ENCODE assay signal across 18 cellular contexts in genomic region chr2:151688719-151689118, GRCh38. TPM values are rescaled to one million over a fixed set of nuclear protein-coding genes. Genes with fewer than 3 reads are reported as not detected.
DNase-seq lines count a peak whose midpoint lies in the region; ATAC-seq and TF ChIP-seq lines count a peak whose summit lies in the region.
"Had no signal": no experiment of that assay in that cellular context is flagged by ENCODE, and none has a peak within 500 bp of the region (broad histone marks: within the 10 kb centered on the region; RNA-seq: fewer than 3 reads in every experiment).

No MANE protein-coding gene starts in this region.

- intact Hi-C loops in psoas muscle (cut with DNase I): no loop called here

- DNase-seq in NCI-H2107 (lab: John Stamatoyannopoulos, UW): peak; percentile 6
- DNase-seq in NCI-H2107 treated with DMSO at 0.1 percent for 48 hours (lab: John Stamatoyannopoulos, UW; ENCODE audit: unreplicated experiment): no peak
- DNase-seq in OCI-M1 (lab: John Stamatoyannopoulos, UW): peak; percentile 39
- DNase-seq in psoas muscle: no peak
- DNase-seq in activated naive CD4-positive, alpha-beta T cell treated with anti-CD3 and anti-CD28 coated beads, Interleukin-2, amount 10 ng/mL, durations not matched to agents 7 days and 5 days: no peak
- DNase-seq: AML-193; Caco-2; Calu3; CD4-positive, alpha-beta T cell; CD8-positive, alpha-beta T cell; DMS79 treated with DMSO at 0.1 percent for 48 hours; GF-D8 had no signal

- peaks cover 0 to 100% of the 10 kb centered on the region in 2 donors for H3K36me3 ChIP-seq in psoas muscle (ENCODE audit: insufficient read depth in 1 of 2, low read depth in 1 of 2)
- H3K36me3 ChIP-seq: BLaER1 treated with 17β-estradiol and CSF1 and Interleukin-3, amounts not matched to agents 10 nM and 100 nM had no signal

- no peak overlapping the region for H3K4me3 ChIP-seq in psoas muscle
- H3K4me3 ChIP-seq: A549; BLaER1 treated with 17β-estradiol and CSF1 and Interleukin-3, amounts not matched to agents 10 nM and 100 nM had no signal

- H3K27me3 Mint-ChIP-seq in activated naive CD4-positive, alpha-beta T cell treated with anti-CD3 and anti-CD28 coated beads, Interleukin-2, amount 10 ng/mL, durations not matched to agents 7 days and 5 days: peaks cover 9% of the 10 kb centered on the region
- H3K27me3 Mint-ChIP-seq: B cell; CD4-positive, alpha-beta T cell had no signal

- peak overlapping the region; percentile 11 for H3K27ac ChIP-seq in psoas muscle
- H3K27ac ChIP-seq: 22Rv1; A549; BLaER1 treated with 17β-estradiol and CSF1 and Interleukin-3, amounts not matched to agents 10 nM and 100 nM; C4-2B had no signal

- H3K4me3 Mint-ChIP-seq in activated naive CD4-positive, alpha-beta T cell treated with anti-CD3 and anti-CD28 coated beads, Interleukin-2, amount 10 ng/mL, durations not matched to agents 7 days and 5 days: no peak overlapping the region
- H3K4me3 Mint-ChIP-seq: B cell; CD4-positive, alpha-beta T cell; CD8-positive, alpha-beta T cell had no signal

- H3K36me3 Mint-ChIP-seq in activated naive CD4-positive, alpha-beta T cell treated with anti-CD3 and anti-CD28 coated beads, Interleukin-2, amount 10 ng/mL, durations not matched to agents 7 days and 5 days: no peaks in the 10 kb centered on the region
- H3K36me3 Mint-ChIP-seq: CD8-positive, alpha-beta T cell had no signal

- ATAC-seq in psoas muscle: no peak
- ATAC-seq: A549; CD8-positive, alpha-beta T cell had no signal

- CTCF ChIA-PET in activated naive CD4-positive, alpha-beta T cell treated with anti-CD3 and anti-CD28 coated beads, Interleukin-2, amount 10 ng/mL, durations not matched to agents 7 days and 5 days (lab: Charles Lee): no interaction called here

- TF ChIP-seq CTCF in psoas muscle (IDR thresholded peaks at IDR 0.05): no peak

- H3K27ac Mint-ChIP-seq in activated naive CD4-positive, alpha-beta T cell treated with anti-CD3 and anti-CD28 coated beads, Interleukin-2, amount 10 ng/mL, durations not matched to agents 7 days and 5 days: no peak overlapping the region
- H3K27ac Mint-ChIP-seq: B cell; CD4-positive, alpha-beta T cell; CD8-positive, alpha-beta T cell had no signal

- no peaks in the 10 kb centered on the region for H3K27me3 ChIP-seq in psoas muscle (ENCODE audit: insufficient read depth in 3 of 3, low read length in 2 of 3)
- H3K27me3 ChIP-seq: BLaER1 treated with 17β-estradiol and CSF1 and Interleukin-3, amounts not matched to agents 10 nM and 100 nM had no signal

- H3K9me3 Mint-ChIP-seq in activated naive CD4-positive, alpha-beta T cell treated with anti-CD3 and anti-CD28 coated beads, Interleukin-2, amount 10 ng/mL, durations not matched to agents 7 days and 5 days: no peaks in the 10 kb centered on the region
- H3K9me3 Mint-ChIP-seq: CD4-positive, alpha-beta T cell; CD8-positive, alpha-beta T cell had no signal

- no peaks in the 10 kb centered on the region for H3K9me3 ChIP-seq in psoas muscle
- H3K9me3 ChIP-seq: A549; BLaER1 treated with 17β-estradiol and CSF1 and Interleukin-3, amounts not matched to agents 10 nM and 100 nM; Caco-2 had no signal

- H3K4me1 ChIP-seq in psoas muscle: peaks cover 44% of the 10 kb centered on the region
- H3K4me1 ChIP-seq: A549; BLaER1 treated with 17β-estradiol and CSF1 and Interleukin-3, amounts not matched to agents 10 nM and 100 nM; Caco-2 had no signal

- H3K4me1 Mint-ChIP-seq in activated naive CD4-positive, alpha-beta T cell treated with anti-CD3 and anti-CD28 coated beads, Interleukin-2, amount 10 ng/mL, durations not matched to agents 7 days and 5 days: no peaks in the 10 kb centered on the region
- H3K4me1 Mint-ChIP-seq: B cell had no signal

- 59 to 85% (median 78%) methylated on average over 2 of the region's 2 CpGs for WGBS in psoas muscle, 3 donors

RNA-seq across cellular contexts. Expression of gene NEB, which starts 45.6 kb away (rescaled TPM):
- 1,000 to 10,000 TPM; 2,020 to 7,790 (median 5,587) TPM for total RNA-seq in psoas muscle
- 1,000 to 10,000 TPM in 2 of 3 donors, 100 to 1,000 TPM in 1; 796 to 1,696 (median 1,565) TPM for polyA plus RNA-seq in psoas muscle
- total RNA-seq: A172 had no signal

Comparison
In these comparisons a context has a peak if more than half of its experiments do, and no peak if none do; other contexts are left out.
1. DNase-seq: peak in NCI-H2107 (single experiment) and OCI-M1 (single experiment); none in NCI-H2107 treated with DMSO at 0.1 percent for 48 hours (single experiment), psoas muscle (0 of 2) and activated naive CD4-positive, alpha-beta T cell treated with anti-CD3 and anti-CD28 coated beads, Interleukin-2, amount 10 ng/mL, durations not matched to agents 7 days and 5 days (single experiment).